14 cellular contexts compared by ENCODE assay signal in genomic region chr10:124449170-124450009, GRCh38. TPM values are rescaled to one million over a fixed set of nuclear protein-coding genes. Genes with fewer than 3 reads are reported as not detected.
DNase-seq lines count a peak whose midpoint lies in the region; ATAC-seq, FAIRE-seq and TF ChIP-seq lines count a peak whose summit lies in the region.
"Had no signal": no experiment of that assay in that cellular context is flagged by ENCODE, and none has a peak within 500 bp of the region (broad histone marks: within the 10 kb centered on the region; RNA-seq: fewer than 3 reads in every experiment).

No MANE protein-coding gene starts in this region.

- TF ChIP-seq CTCF in MCF 10A (IDR thresholded peaks at IDR 0.05; ENCODE audit: unreplicated experiment) = no peak
- TF ChIP-seq CTCF in mesothelial cell of epicardium (IDR thresholded peaks at IDR 0.05; ENCODE audit: unreplicated experiment) = no peak
- TF ChIP-seq CTCF in kidney (IDR thresholded peaks at IDR 0.05; ENCODE audit: borderline replicate concordance, extremely low read depth, insufficient read depth) = no peak

- no peaks in the 10 kb centered on the region for H3K36me3 ChIP-seq in kidney (ENCODE audit: control insufficient read depth in 1 of 2, insufficient read depth in 2 of 2, low read length in 2 of 2)
- H3K36me3 ChIP-seq: adrenal gland, thyroid gland had no signal

- no peak for FAIRE-seq in kidney (lab: Jason Lieb, UNC)

- no peak overlapping the region for H3K27ac Mint-ChIP-seq in stimulated activated naive CD8-positive, alpha-beta T cell treated with anti-CD3 and anti-CD28 coated beads, Interleukin-15, Interleukin-2, amounts not matched to agents 100 ng/mL and 50 ng/mL, for 24 hours
- H3K27ac Mint-ChIP-seq in MCF 10A (ENCODE audit: low read depth, unreplicated experiment) (no peak overlapping the region), mesothelial cell of epicardium (no peak overlapping the region)

- H3K4me3 Mint-ChIP-seq in stimulated activated naive CD8-positive, alpha-beta T cell treated with anti-CD3 and anti-CD28 coated beads, Interleukin-15, Interleukin-2, amounts not matched to agents 100 ng/mL and 50 ng/mL, for 24 hours = peak overlapping the region; percentile 51
- H3K4me3 Mint-ChIP-seq in MCF 10A (ENCODE audit: unreplicated experiment) (peak overlapping the region; percentile 63), mesothelial cell of epicardium (peak overlapping the region; percentile 52)

- intact Hi-C loops in MCF 10A (cut with micrococcal nuclease) (no loop called here), kidney (cut with DNase I) (no loop called here)

- CTCF ChIA-PET in MCF 10A (lab: Yijun Ruan, JAX) = no interaction called here

- no peaks in the 10 kb centered on the region for H3K9me3 Mint-ChIP-seq in stimulated activated naive CD8-positive, alpha-beta T cell treated with anti-CD3 and anti-CD28 coated beads, Interleukin-15, Interleukin-2, amounts not matched to agents 100 ng/mL and 50 ng/mL, for 24 hours
- H3K9me3 Mint-ChIP-seq in MCF 10A (ENCODE audit: unreplicated experiment) (no peaks in the 10 kb centered on the region), mesothelial cell of epicardium (no peaks in the 10 kb centered on the region)

- no TSS peak for BruUV-seq in MCF 10A (replicated peaks; lab: Mats Ljungman, UMichigan)

- no peak overlapping the region for H3K9ac ChIP-seq in kidney (ENCODE audit: low read length in 2 of 2)

- no peaks in the 10 kb centered on the region for H3K9me3 ChIP-seq in kidney (ENCODE audit: control insufficient read depth in 1 of 2, low read length in 2 of 2)
- H3K9me3 ChIP-seq: adrenal gland, thyroid gland had no signal

- H3K4me1 ChIP-seq in kidney (ENCODE audit: control insufficient read depth in 1 of 2, insufficient read depth in 1 of 2, low read depth in 1 of 2, low read length in 2 of 2) = peaks cover 0 to 5% of the 10 kb centered on the region in 2 donors

- no peak for ATAC-seq in stimulated activated naive CD8-positive, alpha-beta T cell treated with anti-CD3 and anti-CD28 coated beads, Interleukin-15, Interleukin-2, amounts not matched to agents 100 U/mL and 50 U/mL, for 24 hours

- DNase-seq in stimulated activated naive CD8-positive, alpha-beta T cell treated with anti-CD3 and anti-CD28 coated beads, Interleukin-15, Interleukin-2, amounts not matched to agents 100 U/mL and 50 U/mL, for 24 hours = no peak
- DNase-seq in MCF 10A (ENCODE audit: unreplicated experiment) (peak; percentile 33), mesothelial cell of epicardium (ENCODE audit: low spot score in 2 of 2, unreplicated experiment in 2 of 2) (no peak), kidney (no peak), CD1c-positive myeloid dendritic cell (ENCODE audit: extremely low spot score) (no peak), amygdala (lab: John Stamatoyannopoulos, UW) (no peak), cerebellum (ENCODE audit: low spot score) (no peak)
- DNase-seq: adrenal gland; DMS153; NCI-H1694; stimulated activated CD4-positive, alpha-beta T cell treated with anti-CD3 and anti-CD28 coated beads, Interleukin-12 subunit alpha, Interleukin-12 subunit beta, amount 100 ng/mL, for 4 hours; T-helper 9 cell; thyroid gland had no signal

- no peak overlapping the region for H3K4me3 ChIP-seq in kidney (ENCODE audit: low read length in 2 of 2)
- H3K4me3 ChIP-seq: thyroid gland had no signal

- H3K36me3 Mint-ChIP-seq in stimulated activated naive CD8-positive, alpha-beta T cell treated with anti-CD3 and anti-CD28 coated beads, Interleukin-15, Interleukin-2, amounts not matched to agents 100 ng/mL and 50 ng/mL, for 24 hours (ENCODE audit: low read depth) = no peaks in the 10 kb centered on the region
- H3K36me3 Mint-ChIP-seq in MCF 10A (ENCODE audit: insufficient read depth, unreplicated experiment) = no peaks in the 10 kb centered on the region
- H3K36me3 Mint-ChIP-seq in mesothelial cell of epicardium = no peaks in the 10 kb centered on the region

- H3K27me3 Mint-ChIP-seq in stimulated activated naive CD8-positive, alpha-beta T cell treated with anti-CD3 and anti-CD28 coated beads, Interleukin-15, Interleukin-2, amounts not matched to agents 100 ng/mL and 50 ng/mL, for 24 hours = peaks cover 86% of the 10 kb centered on the region
- H3K27me3 Mint-ChIP-seq in MCF 10A (ENCODE audit: insufficient read depth, unreplicated experiment) (peaks cover 33% of the 10 kb centered on the region), mesothelial cell of epicardium (ENCODE audit: low read depth) (peaks cover 92% of the 10 kb centered on the region)

- POLR2A ChIA-PET in MCF 10A (lab: Yijun Ruan, JAX) = interaction anchor here (0.6 to 0.8 kb wide), 4 partner anchors 11 to 647 kb away, joined by 3 to 4 read pairs (median 4); partner anchors contain the start of gene OAT

- no peak overlapping the region for H3K27ac ChIP-seq in kidney (ENCODE audit: low read depth in 2 of 2, low read length in 2 of 2)
- H3K27ac ChIP-seq: adrenal gland, thyroid gland had no signal

- H3K4me1 Mint-ChIP-seq in stimulated activated naive CD8-positive, alpha-beta T cell treated with anti-CD3 and anti-CD28 coated beads, Interleukin-15, Interleukin-2, amounts not matched to agents 100 ng/mL and 50 ng/mL, for 24 hours (ENCODE audit: low read depth) = peaks cover 22% of the 10 kb centered on the region
- peaks cover 6% of the 10 kb centered on the region for H3K4me1 Mint-ChIP-seq in MCF 10A (ENCODE audit: insufficient read depth, unreplicated experiment)
- H3K4me1 Mint-ChIP-seq in mesothelial cell of epicardium = peaks cover 19% of the 10 kb centered on the region

RNA-seq across cellular contexts. Expression of gene NKX1-2, which starts 0.4 kb away (rescaled TPM):
- total RNA-seq in MCF 10A (2022) = 0.10 and 0.35 TPM in 2 replicates
- total RNA-seq in mesothelial cell of epicardium = not detected in 3 replicates
- not detected for total RNA-seq in kidney
- polyA plus RNA-seq in kidney (ENCODE audit: insufficient read depth, low read depth, low replicate concordance) = not detected
- 0.54 TPM for total RNA-seq in cerebellum
- total RNA-seq: adrenal gland, thyroid gland had no signal
- polyA plus RNA-seq: adrenal gland had no signal

RNA-seq across cellular contexts. Expression of gene LHPP, which starts 12.2 kb away (rescaled TPM):
- total RNA-seq in MCF 10A (2022) = 3.5 and 3.7 TPM in 2 replicates
- total RNA-seq in mesothelial cell of epicardium = 17.3 to 19.6 TPM (median 17.5 TPM) in 3 replicates
- 16.6 TPM for total RNA-seq in kidney
- 52.5 TPM for polyA plus RNA-seq in kidney (ENCODE audit: insufficient read depth, low read depth, low replicate concordance)
- 8.1 TPM for total RNA-seq in cerebellum

RNA-seq across cellular contexts. Expression of gene OAT, which starts 30.7 kb away (rescaled TPM):
- total RNA-seq in MCF 10A (2022) (62.2 and 68.1 TPM in 2 replicates), mesothelial cell of epicardium (52.5 to 55.1 TPM (median 54.5 TPM) in 3 replicates), kidney (44.1 TPM), cerebellum (73.3 TPM)
- polyA plus RNA-seq in kidney (ENCODE audit: insufficient read depth, low read depth, low replicate concordance) = 76.6 TPM
